20 cellular contexts compared by ENCODE assay signal in the genomic region with DNA sequence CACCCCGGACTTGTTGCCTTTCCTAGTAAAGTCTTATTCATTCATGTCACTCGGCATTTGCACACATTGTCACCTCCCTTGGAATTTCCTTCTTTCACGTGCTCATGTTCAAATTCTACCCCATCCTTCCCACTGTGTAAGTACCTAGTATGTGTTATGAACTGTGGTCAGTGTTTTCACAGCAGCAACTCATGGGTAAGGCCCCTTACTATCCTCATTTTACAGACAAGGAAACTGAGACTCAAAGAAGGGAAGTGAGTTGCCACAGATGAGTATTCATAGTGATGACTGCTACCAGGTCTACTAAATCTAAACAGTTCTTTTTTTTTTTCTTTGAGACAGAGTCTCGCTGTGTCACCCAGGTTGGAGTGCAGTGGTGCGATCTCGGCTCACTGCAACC. TPM values are rescaled to one million over a fixed set of nuclear protein-coding genes. Genes with fewer than 3 reads are reported as not detected.
A peak's percentile ranks its signal among the peaks of the same experiment; 100 is the strongest.
DNase-seq lines count a peak whose midpoint lies in the region; ATAC-seq and FAIRE-seq lines count a peak whose summit lies in the region.
"Had no signal": no experiment of that assay in that cellular context is flagged by ENCODE, and none has a peak within 500 bp of the region (broad histone marks: within the 10 kb centered on the region; RNA-seq: fewer than 3 reads in every experiment).

No MANE protein-coding gene starts in this region.

- no peak overlapping the region for H3K4me3 Mint-ChIP-seq in activated T-helper 17 cell treated with anti-CD3 and anti-CD28 coated beads, Interleukin-2, amount 50 U/mL, for 72 hours
- H3K4me3 Mint-ChIP-seq: CD4-positive, CD25-positive, alpha-beta regulatory T cell; HFFc6; T-cell had no signal

- no peaks in the 10 kb centered on the region for H3K4me1 Mint-ChIP-seq in activated T-helper 17 cell treated with anti-CD3 and anti-CD28 coated beads, Interleukin-2, amount 50 U/mL, for 72 hours

- H3K27me3 Mint-ChIP-seq in activated T-helper 17 cell treated with anti-CD3 and anti-CD28 coated beads, Interleukin-2, amount 50 U/mL, for 72 hours = no peaks in the 10 kb centered on the region
- H3K27me3 Mint-ChIP-seq: CD4-positive, CD25-positive, alpha-beta regulatory T cell; T-cell had no signal

- no peaks in the 10 kb centered on the region for H3K36me3 Mint-ChIP-seq in activated T-helper 17 cell treated with anti-CD3 and anti-CD28 coated beads, Interleukin-2, amount 50 U/mL, for 72 hours (ENCODE audit: low read depth)
- H3K36me3 Mint-ChIP-seq: CD4-positive, CD25-positive, alpha-beta regulatory T cell; T-cell had no signal

- no peak overlapping the region for H3K27ac Mint-ChIP-seq in activated T-helper 17 cell treated with anti-CD3 and anti-CD28 coated beads, Interleukin-2, amount 50 U/mL, for 72 hours
- H3K27ac Mint-ChIP-seq: HFFc6, T-cell had no signal

- no peaks in the 10 kb centered on the region for H3K9me3 Mint-ChIP-seq in activated T-helper 17 cell treated with anti-CD3 and anti-CD28 coated beads, Interleukin-2, amount 50 U/mL, for 72 hours
- H3K9me3 Mint-ChIP-seq: CD4-positive, CD25-positive, alpha-beta regulatory T cell; HFFc6; T-cell had no signal

- no peak for FAIRE-seq in HTR-8/SVneo (lab: Jason Lieb, UNC)
- FAIRE-seq: HepG2 had no signal

- DNase-seq in NCI-H1694 treated with DMSO at 0.1 percent for 48 hours (lab: John Stamatoyannopoulos, UW) (no peak), HTR-8/SVneo (ENCODE audit: insufficient read length, low spot score) (no peak)
- DNase-seq: ACHN; Calu3; CD4-positive, CD25-positive, alpha-beta regulatory T cell; DMS79; HFFc6; MM.1S; NCI-H1436; NCI-H2081 treated with DMSO at 0.1 percent for 48 hours; NCI-H2227 treated with DMSO at 0.1 percent for 48 hours; NCI-H524 treated with DMSO at 0.1 percent for 48 hours; T-cell had no signal

- ATAC-seq in GM18498 (IDR thresholded peaks at IDR 0.05; ENCODE audit: unreplicated experiment) (peak; percentile 43), GM21390 (IDR thresholded peaks at IDR 0.05; ENCODE audit: unreplicated experiment) (peak; percentile 57), HG03095 (IDR thresholded peaks at IDR 0.05; ENCODE audit: unreplicated experiment) (peak; percentile 49), GM21447 (IDR thresholded peaks at IDR 0.05; ENCODE audit: unreplicated experiment) (no peak)
- peak; percentile 56 for ATAC-seq in activated T-helper 17 cell treated with anti-CD3 and anti-CD28 coated beads, Interleukin-2, amount 50 U/mL, for 72 hours (replicated peaks)
- ATAC-seq: HepG2, Right ventricle myocardium inferior, T-cell had no signal

RNA-seq across cellular contexts. Expression of gene CITED4, which starts 10.5 kb away (rescaled TPM):
- total RNA-seq in activated T-helper 17 cell treated with anti-CD3 and anti-CD28 coated beads, Interleukin-2, amount 50 U/mL, for 72 hours = 1 to 10 TPM; 2.1 to 3.7 TPM
